4 cellular contexts compared by ENCODE assay signal in the genomic region with DNA sequence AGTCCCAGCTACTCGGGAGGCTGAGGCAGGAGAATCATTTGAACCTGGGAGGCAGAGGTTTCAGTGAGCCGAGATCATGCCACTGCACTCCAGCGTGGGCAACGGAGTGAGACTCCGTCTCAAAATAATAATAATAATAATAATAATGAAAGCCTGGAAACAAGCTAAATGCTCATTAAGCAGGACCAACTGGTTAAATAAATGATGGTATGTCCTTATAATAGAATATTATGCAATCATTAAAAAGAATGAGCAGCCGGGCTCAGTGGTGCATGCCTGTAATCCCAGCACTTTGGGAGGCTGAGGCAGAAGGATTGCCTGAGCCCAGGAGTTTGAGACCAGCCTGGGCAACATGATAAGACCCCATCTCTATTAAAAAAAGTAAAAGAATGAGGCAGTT. TPM values are rescaled to one million over a fixed set of nuclear protein-coding genes. Genes with fewer than 3 reads are reported as not detected.
"Had no signal": no experiment of that assay in that cellular context is flagged by ENCODE, and none has a peak within 500 bp of the region (broad histone marks: within the 10 kb centered on the region; RNA-seq: fewer than 3 reads in every experiment).

No MANE protein-coding gene starts in this region.

RNA-seq across cellular contexts. Expression of a gene that starts 21.0 kb away (rescaled TPM):
- total RNA-seq: OCI-LY7, Right ventricle myocardium inferior, Right ventricle myocardium superior, SJCRH30 had no signal
